35 cellular contexts compared by ENCODE assay signal in genomic region chr16:72810480-72810879, GRCh38.
DNase-seq lines count a peak whose midpoint lies in the region; ATAC-seq, FAIRE-seq and TF ChIP-seq lines count a peak whose summit lies in the region.
"Had no signal": no experiment of that assay in that cellular context is flagged by ENCODE, and none has a peak within 500 bp of the region (broad histone marks: within the 10 kb centered on the region; RNA-seq: fewer than 3 reads in every experiment).

No MANE protein-coding gene starts in this region.

- no peak for ATAC-seq in A549
- no peak for ATAC-seq in IMR-90 (ENCODE audit: low read depth)
- ATAC-seq in HepG2 = no peak
- no peak for ATAC-seq in right lobe of liver
- ATAC-seq in HG03439 (IDR thresholded peaks at IDR 0.05; ENCODE audit: unreplicated experiment) = no peak
- no peak for ATAC-seq in stimulated activated effector memory CD8-positive, alpha-beta T cell treated with anti-CD3 and anti-CD28 coated beads, Interleukin-12 subunit alpha, Interleukin-12 subunit beta, amount 100 ng/mL, for 72 hours
- ATAC-seq in GM23338 = no peak
- ATAC-seq: CD8-positive, alpha-beta T cell had no signal

- H2AK9ac ChIP-seq in IMR-90 (replicated peaks; ENCODE audit: low read depth, low read length, poor library complexity) = no peak overlapping the region

- no peaks in the 10 kb centered on the region for H3K9me2 ChIP-seq in GM23338 (ENCODE audit: insufficient read depth)

- H3K27ac ChIP-seq in A549 (no peak overlapping the region), IMR-90 (ENCODE audit: insufficient read depth, low read length) (no peak overlapping the region), HepG2 (ENCODE audit: extremely low read length, insufficient read depth, low read length) (no peak overlapping the region), right lobe of liver (peak overlapping the region in 2 of 3 donors; percentile 66 to 76), GM23338 (ENCODE audit: low read depth) (no peak overlapping the region)
- H3K27ac ChIP-seq: 22Rv1, BLaER1, C4-2B had no signal

- intact Hi-C loops in IMR-90 (cut with micrococcal nuclease) (no loop called here), HepG2 (cut with micrococcal nuclease; ENCODE audit: unreplicated experiment) (no loop called here), right lobe of liver (cut with DNase I) (no loop called here)

- H3K4me2 ChIP-seq in A549 = no peak overlapping the region
- H3K4me2 ChIP-seq in IMR-90 (ENCODE audit: low read depth, low read length) = no peak overlapping the region
- H3K4me2 ChIP-seq in HepG2 (ENCODE audit: low read depth, low read length) = no peak overlapping the region
- no peak overlapping the region for H3K4me2 ChIP-seq in GM23338

- FAIRE-seq in A549 (lab: Jason Lieb, UNC) (no peak), HepG2 (lab: Jason Lieb, UNC) (no peak)
- FAIRE-seq: A204.1, D721Med had no signal

- BruUV-seq in IMR-90 (replicated peaks; lab: Mats Ljungman, UMichigan) (no TSS peak), HepG2 (replicated peaks; lab: Mats Ljungman, UMichigan) (no TSS peak)

- H3K9me1 ChIP-seq in IMR-90 (ENCODE audit: insufficient read depth, low read length) = peaks cover 7% of the 10 kb centered on the region; the same call in 1 of the 2 replicates

- H2BK5ac ChIP-seq in IMR-90 (ENCODE audit: low read depth, low read length, poor library complexity, severe bottlenecking) = no peak overlapping the region

- H3K14ac ChIP-seq in IMR-90 (replicated peaks; ENCODE audit: low read depth, low read length) = no peak overlapping the region

- no peak overlapping the region for H2BK15ac ChIP-seq in IMR-90 (ENCODE audit: low read depth, low read length)

- H3K9me3 Mint-ChIP-seq in stimulated activated effector memory CD8-positive, alpha-beta T cell treated with anti-CD3 and anti-CD28 coated beads, Interleukin-12 subunit alpha, Interleukin-12 subunit beta, amount 100 ng/mL, for 72 hours = no peaks in the 10 kb centered on the region
- no peaks in the 10 kb centered on the region for H3K9me3 Mint-ChIP-seq in GM23338
- H3K9me3 Mint-ChIP-seq: CD4-positive, alpha-beta T cell; CD8-positive, alpha-beta memory T cell; CD8-positive, alpha-beta T cell had no signal

- H3K79me1 ChIP-seq in IMR-90 (ENCODE audit: low read depth in 1 of 2, low read length in 2 of 2) = peaks cover 0 to 3% of the 10 kb centered on the region in 2 experiments; a peak in 1 of 4 replicates

- H2AK5ac ChIP-seq in IMR-90 (ENCODE audit: low read depth, low read length) = no peak overlapping the region

- no peak for TF ChIP-seq POLR2A in A549 (IDR thresholded peaks at IDR 0.05; ENCODE audit: low read length)
- no peak for TF ChIP-seq POLR2A in IMR-90 (IDR thresholded peaks at IDR 0.05; ENCODE audit: low read depth, low read length)
- TF ChIP-seq POLR2A in HepG2 (IDR thresholded peaks at IDR 0.05; ENCODE audit: insufficient read depth in 1 of 2, low read depth in 2 of 2, low read length in 2 of 2) = no peak
- TF ChIP-seq POLR2A in right lobe of liver (IDR thresholded peaks at IDR 0.05) = no peak

- H2BK20ac ChIP-seq in IMR-90 (ENCODE audit: low read depth, low read length) = no peak overlapping the region

- no peak overlapping the region for H3K9ac ChIP-seq in IMR-90 (ENCODE audit: low read depth, low read length)
- no peak overlapping the region for H3K9ac ChIP-seq in HepG2 (ENCODE audit: insufficient read depth, low read depth, low read length)
- H3K9ac ChIP-seq: BLaER1; BLaER1 treated with 17β-estradiol and CSF1 and Interleukin-3, amounts not matched to agents 10 nM and 100 nM had no signal

- no peaks in the 10 kb centered on the region for H3K4me1 Mint-ChIP-seq in stimulated activated effector memory CD8-positive, alpha-beta T cell treated with anti-CD3 and anti-CD28 coated beads, Interleukin-12 subunit alpha, Interleukin-12 subunit beta, amount 100 ng/mL, for 72 hours
- H3K4me1 Mint-ChIP-seq in GM23338 = peaks cover 11% of the 10 kb centered on the region
- H3K4me1 Mint-ChIP-seq: B cell; CD4-positive, alpha-beta memory T cell; CD4-positive, CD25-positive, alpha-beta regulatory T cell; CD8-positive, alpha-beta memory T cell had no signal

- H3K79me2 ChIP-seq in HepG2 (ENCODE audit: insufficient read depth, low read length) (no peaks in the 10 kb centered on the region), GM23338 (replicated peaks; ENCODE audit: insufficient read depth) (no peaks in the 10 kb centered on the region)

- no peak overlapping the region for H2AFZ ChIP-seq in IMR-90 (replicated peaks; ENCODE audit: low read length, poor library complexity)
- no peak overlapping the region for H2AFZ ChIP-seq in HepG2 (ENCODE audit: low read length)
- H2AFZ ChIP-seq in GM23338 = no peak overlapping the region

- TF ChIP-seq CTCF in A549 (IDR thresholded peaks at IDR 0.05) (no peak), IMR-90 (conservative IDR thresholded peaks at IDR 0.05; ENCODE audit: low read depth, low read length) (no peak), HepG2 (CRISPR knock-in tag; IDR thresholded peaks at IDR 0.05) (no peak), right lobe of liver (IDR thresholded peaks at IDR 0.05) (no peak), GM23338 (conservative IDR thresholded peaks at IDR 0.05; ENCODE audit: low read depth in 2 of 2) (no peak)

- dilution Hi-C loops in IMR-90 (cut with HindIII; ENCODE audit: low sequenced_read_pairs, unreplicated experiment) = no loop called here

- DNase-seq in A549 (ENCODE audit: low read depth in 1 of 2, low spot score in 1 of 2) (no peak), IMR-90 (no peak), HepG2 (ENCODE audit: low spot score) (no peak), right lobe of liver (no peak), COLO668 (lab: John Stamatoyannopoulos, UW; ENCODE audit: unreplicated experiment) (no peak), GM23338 (ENCODE audit: low spot score) (no peak)
- DNase-seq in stimulated activated effector memory CD8-positive, alpha-beta T cell treated with anti-CD3 and anti-CD28 coated beads, Interleukin-12 subunit alpha, Interleukin-12 subunit beta, amount 100 ng/mL, for 72 hours (ENCODE audit: low spot score in 2 of 2) = no peak
- DNase-seq: 8988T; ACHN; BE2C; C1 segment of cervical spinal cord; Caco-2; Calu3; CD4-positive, alpha-beta memory T cell; CD4-positive, alpha-beta T cell; CD4-positive, CD25-positive, alpha-beta regulatory T cell; CD8-positive, alpha-beta memory T cell; CD8-positive, alpha-beta T cell; COR-L47; DMS 273 treated with DMSO at 0.1 percent for 48 hours; DMS153; DMS53; DMS79; DMS79 treated with DMSO at 0.1 percent for 48 hours; DND-41; EL had no signal

- H4K5ac ChIP-seq in IMR-90 (ENCODE audit: low read depth, low read length) = no peak overlapping the region

- no peaks in the 10 kb centered on the region for H3K9me3 ChIP-seq in A549
- no peaks in the 10 kb centered on the region for H3K9me3 ChIP-seq in IMR-90 (ENCODE audit: control insufficient read depth, insufficient read depth, low read length)
- no peaks in the 10 kb centered on the region for H3K9me3 ChIP-seq in HepG2 (ENCODE audit: low read length)
- H3K9me3 ChIP-seq in right lobe of liver = no peaks in the 10 kb centered on the region
- H3K9me3 ChIP-seq: BE2C; BLaER1; BLaER1 treated with 17β-estradiol and CSF1 and Interleukin-3, amounts not matched to agents 10 nM and 100 nM; Caco-2 had no signal

- H3K27me3 Mint-ChIP-seq in GM23338 (ENCODE audit: insufficient read depth, low read depth, poor library complexity) = peaks cover 2% of the 10 kb centered on the region
- H3K27me3 Mint-ChIP-seq: B cell; CD4-positive, alpha-beta T cell; CD4-positive, CD25-positive, alpha-beta regulatory T cell had no signal

- 93% methylated on average over 2 of the region's 2 CpGs for WGBS in A549 (ENCODE audit: missing lambda C conversion rate)
- WGBS in IMR-90 (ENCODE audit: extremely low coverage in 2 of 2, insufficient read length in 1 of 2), 2 experiments = no CpG with 5 or more reads among the region's 2 CpGs
- 97% methylated on average over 2 of the region's 2 CpGs for WGBS in HepG2 (ENCODE audit: low lambda C conversion rate)
- WGBS in right lobe of liver (ENCODE audit: insufficient coverage, low coverage, low lambda C conversion rate, missing lambda C conversion rate) = 95% methylated on average over 2 of the region's 2 CpGs

- no peak overlapping the region for H2BK120ac ChIP-seq in IMR-90 (ENCODE audit: low read depth, low read length)

- no peak overlapping the region for H3K18ac ChIP-seq in IMR-90 (ENCODE audit: low read depth, low read length)

- H3K27me3 ChIP-seq in IMR-90 (ENCODE audit: control insufficient read depth, insufficient read depth, low read length) (no peaks in the 10 kb centered on the region), HepG2 (ENCODE audit: control insufficient read depth in 1 of 2, insufficient read depth in 2 of 2, low read length in 2 of 2) (no peaks in the 10 kb centered on the region), right lobe of liver (no peaks in the 10 kb centered on the region), GM23338 (ENCODE audit: insufficient read depth) (no peaks in the 10 kb centered on the region)
- H3K27me3 ChIP-seq: BE2C; BLaER1; BLaER1 treated with 17β-estradiol and CSF1 and Interleukin-3, amounts not matched to agents 10 nM and 100 nM had no signal

- no peak overlapping the region for H3K23ac ChIP-seq in IMR-90 (ENCODE audit: low read depth, low read length)

- H3K4me1 ChIP-seq in A549 (peaks cover 20% of the 10 kb centered on the region), IMR-90 (ENCODE audit: control insufficient read depth, insufficient read depth, low read length) (no peaks in the 10 kb centered on the region), HepG2 (ENCODE audit: insufficient read depth, low read length) (no peaks in the 10 kb centered on the region), right lobe of liver (peaks cover 0 to 37% (median 7%) of the 10 kb centered on the region in 4 donors), GM23338 (ENCODE audit: insufficient read depth) (peaks cover 11% of the 10 kb centered on the region)
- H3K4me1 ChIP-seq: Caco-2 had no signal

- H3K36me3 ChIP-seq in IMR-90 (ENCODE audit: control insufficient read depth, insufficient read depth, low read length) (peaks cover 10% of the 10 kb centered on the region; the same call in 1 of the 2 replicates), HepG2 (replicated peaks in 1 of 2; ENCODE audit: control insufficient read depth in 1 of 2, insufficient read depth in 2 of 2, low read length in 2 of 2) (peaks cover 13 to 52% of the 10 kb centered on the region in 2 experiments), right lobe of liver (no peaks in the 10 kb centered on the region), GM23338 (ENCODE audit: insufficient read depth) (no peaks in the 10 kb centered on the region)
- H3K36me3 ChIP-seq: BLaER1 had no signal

- no peak overlapping the region for H4K8ac ChIP-seq in IMR-90 (ENCODE audit: low read depth in 2 of 2, low read length in 2 of 2)

- no peak for TF ChIP-seq EP300 in A549 (IDR thresholded peaks at IDR 0.05)
- no peak for TF ChIP-seq EP300 in HepG2 (IDR thresholded peaks at IDR 0.05; ENCODE audit: low read depth in 2 of 2, low read length in 2 of 2)
- TF ChIP-seq EP300 in HepG2 (CRISPR knock-in tag; IDR thresholded peaks at IDR 0.05; ENCODE audit: borderline replicate concordance) = no peak

- CTCF ChIA-PET in A549 (lab: Yijun Ruan, JAX) (no interaction called here), IMR-90 (lab: Yijun Ruan, JAX) (no interaction called here), HepG2 (lab: Yijun Ruan, JAX; ENCODE audit: low intra/inter-chr PET ratio, low total read pairs) (no interaction called here)

- in situ Hi-C loops in IMR-90 (cut with MboI; ENCODE audit: low sequenced_read_pairs) = no loop called here
- in situ Hi-C loops in HepG2 (cut with HindIII; ENCODE audit: extremely low pct_ligation_motif_present, low pct_unique_long_range_greater_than_20kb) = no loop called here

- H3K56ac ChIP-seq in IMR-90 (ENCODE audit: extremely low read depth, insufficient read depth, low read length) = no peak overlapping the region

- peaks cover under 1% of the 10 kb centered on the region for H3K36me3 Mint-ChIP-seq in stimulated activated effector memory CD8-positive, alpha-beta T cell treated with anti-CD3 and anti-CD28 coated beads, Interleukin-12 subunit alpha, Interleukin-12 subunit beta, amount 100 ng/mL, for 72 hours
- H3K36me3 Mint-ChIP-seq in GM23338 (ENCODE audit: low read depth) = no peaks in the 10 kb centered on the region
- H3K36me3 Mint-ChIP-seq: CD4-positive, alpha-beta memory T cell; CD4-positive, CD25-positive, alpha-beta regulatory T cell; CD8-positive, alpha-beta memory T cell; CD8-positive, alpha-beta T cell had no signal

- H3K4me3 Mint-ChIP-seq in stimulated activated effector memory CD8-positive, alpha-beta T cell treated with anti-CD3 and anti-CD28 coated beads, Interleukin-12 subunit alpha, Interleukin-12 subunit beta, amount 100 ng/mL, for 72 hours = no peak overlapping the region
- no peak overlapping the region for H3K4me3 Mint-ChIP-seq in GM23338
- H3K4me3 Mint-ChIP-seq: B cell; CD14-positive monocyte; CD4-positive, alpha-beta memory T cell; CD4-positive, alpha-beta T cell; CD4-positive, CD25-positive, alpha-beta regulatory T cell; CD8-positive, alpha-beta memory T cell; CD8-positive, alpha-beta T cell had no signal

- POLR2A ChIA-PET in A549 (lab: Yijun Ruan, JAX) = no interaction called here
- POLR2A ChIA-PET in IMR-90 (lab: Charles Lee; ENCODE audit: unreplicated experiment) = no interaction called here
- POLR2A ChIA-PET in HepG2 (lab: Yijun Ruan, JAX) = no interaction called here

- H3F3A ChIP-seq in GM23338 (replicated peaks; ENCODE audit: low read depth) = no peaks in the 10 kb centered on the region

- H3K27ac Mint-ChIP-seq in stimulated activated effector memory CD8-positive, alpha-beta T cell treated with anti-CD3 and anti-CD28 coated beads, Interleukin-12 subunit alpha, Interleukin-12 subunit beta, amount 100 ng/mL, for 72 hours = no peak overlapping the region
- no peak overlapping the region for H3K27ac Mint-ChIP-seq in GM23338
- H3K27ac Mint-ChIP-seq: B cell; CD4-positive, alpha-beta memory T cell; CD4-positive, alpha-beta T cell; CD4-positive, CD25-positive, alpha-beta regulatory T cell; CD8-positive, alpha-beta memory T cell; CD8-positive, alpha-beta T cell had no signal

- H3K4me3 ChIP-seq in A549 (no peak overlapping the region), IMR-90 (ENCODE audit: insufficient read depth, low read depth, low read length) (no peak overlapping the region), HepG2 (replicated peaks in 1 of 3; ENCODE audit: insufficient read depth in 1 of 3, low read depth in 2 of 3, low read length in 3 of 3) (no peak overlapping the region), right lobe of liver (no peak overlapping the region), GM23338 (no peak overlapping the region)
- H3K4me3 ChIP-seq: BLaER1; BLaER1 treated with 17β-estradiol and CSF1 and Interleukin-3, amounts not matched to agents 10 nM and 100 nM had no signal

- no peak overlapping the region for H3K4ac ChIP-seq in IMR-90 (ENCODE audit: low read depth, low read length)

- TF ChIP-seq RAD21 in A549 (conservative IDR thresholded peaks at IDR 0.05 in 1 of 2, IDR thresholded peaks at IDR 0.05 in 1 of 2) = no peak
- TF ChIP-seq RAD21 in IMR-90 (IDR thresholded peaks at IDR 0.05; ENCODE audit: low read length) = no peak
- TF ChIP-seq RAD21 in HepG2 (CRISPR knock-in tag; IDR thresholded peaks at IDR 0.05) = no peak

- H4K20me1 ChIP-seq in IMR-90 (ENCODE audit: insufficient read depth, low read length) = no peaks in the 10 kb centered on the region
- H4K20me1 ChIP-seq in HepG2 (ENCODE audit: insufficient read depth, low read length) = no peaks in the 10 kb centered on the region
- no peaks in the 10 kb centered on the region for H4K20me1 ChIP-seq in GM23338 (replicated peaks; ENCODE audit: insufficient read depth)
- H4K20me1 ChIP-seq: BLaER1 had no signal

- no peak overlapping the region for H4K91ac ChIP-seq in IMR-90 (ENCODE audit: insufficient read depth, low read depth, low read length)

Comparison
In these comparisons a context has a peak if more than half of its experiments do, and no peak if none do; other contexts are left out.
1. H3K27ac ChIP-seq: peak in right lobe of liver (2 of 3); none in A549 (0 of 2), IMR-90 (single experiment), HepG2 (single experiment) and GM23338 (single experiment).
2. Of the 38 proteins assayed by ChIP-seq in both HepG2 and A549: peak only in HepG2: none; only in A549: none; in both: MAFK; in neither: 37.